In the genomic region with DNA sequence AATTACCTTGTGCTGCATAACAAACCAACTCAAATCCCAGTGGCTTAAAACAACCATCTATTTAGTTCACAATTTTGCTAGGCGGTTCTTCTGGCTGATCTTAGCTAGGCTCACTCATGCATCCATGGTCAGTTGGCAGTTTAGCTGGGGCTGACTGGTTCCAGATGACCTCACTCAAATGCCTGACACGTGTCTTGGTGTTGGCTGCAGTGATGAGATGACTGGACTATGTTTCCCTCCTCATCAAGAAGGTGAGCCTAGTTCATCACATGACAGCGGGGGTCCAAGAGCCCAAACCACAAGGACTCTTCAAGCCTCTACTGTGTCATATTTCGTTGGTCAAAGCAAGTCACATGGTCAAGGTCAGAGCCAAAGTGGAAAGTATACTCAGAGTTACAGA, we compare ENCODE assay signal across 13 cellular contexts. TPM values are rescaled to one million over a fixed set of nuclear protein-coding genes. Genes with fewer than 3 reads are reported as not detected.
DNase-seq lines count a peak whose midpoint lies in the region; ATAC-seq and TF ChIP-seq lines count a peak whose summit lies in the region.
"Had no signal": no experiment of that assay in that cellular context is flagged by ENCODE, and none has a peak within 500 bp of the region (broad histone marks: within the 10 kb centered on the region; RNA-seq: fewer than 3 reads in every experiment).

No MANE protein-coding gene starts in this region.

- H3K27ac ChIP-seq in OCI-LY1 (ENCODE audit: low read depth, low read length, poor library complexity, severe bottlenecking), result peak overlapping the region; percentile 16
- H3K27ac ChIP-seq: WERI-Rb-1 had no signal

- H3K27me3 ChIP-seq in OCI-LY1 (ENCODE audit: insufficient read depth, low read length) (no peaks in the 10 kb centered on the region), kidney epithelial cell (ENCODE audit: control insufficient read depth, insufficient read depth, low read length) (no peaks in the 10 kb centered on the region)

- H3K9me3 ChIP-seq in OCI-LY1 (ENCODE audit: low read length), result peaks cover 8% of the 10 kb centered on the region; the same call in 1 of the 2 replicates

- TF ChIP-seq CTCF in HFF-Myc (IDR thresholded peaks at IDR 0.05; ENCODE audit: low read depth, low read length, missing control alignments) (no peak), OCI-LY1 (IDR thresholded peaks at IDR 0.05; ENCODE audit: low read length) (no peak), kidney epithelial cell (IDR thresholded peaks at IDR 0.05; ENCODE audit: insufficient read depth, low read length, poor library complexity, severe bottlenecking) (no peak)

- peaks cover 25% of the 10 kb centered on the region for H3K4me1 ChIP-seq in OCI-LY1 (ENCODE audit: insufficient read depth, low read length, severe bottlenecking)

- H3K9me2 ChIP-seq in OCI-LY1 (ENCODE audit: low read depth, low read length), result no peaks in the 10 kb centered on the region

- DNase-seq in HFF-Myc (ENCODE audit: extremely low read depth, low read depth), result peak; percentile 10
- DNase-seq in kidney epithelial cell (ENCODE audit: low read depth), result peak; percentile 67
- DNase-seq in islet precursor cell, result no peak
- DNase-seq in stimulated activated CD4-positive, alpha-beta T cell treated with anti-CD3 and anti-CD28 coated beads, Interleukin-2, amount 100 ng/mL, for 48 hours, result no peak
- no peak for DNase-seq in UCSD-AML1 (lab: John Stamatoyannopoulos, UW; ENCODE audit: unreplicated experiment)
- DNase-seq: activated T-cell treated with anti-CD3 and anti-CD28 coated beads, Interleukin-2, amount 50 U/mL, for 24 hours; MV-4-11; natural killer cell; NCI-H524; WERI-Rb-1 had no signal

- H3F3A ChIP-seq in OCI-LY1 (ENCODE audit: insufficient read depth, low read length), result no peaks in the 10 kb centered on the region

- H3K36me3 ChIP-seq in OCI-LY1 (ENCODE audit: insufficient read depth, low read length), result peaks cover 4% of the 10 kb centered on the region; the same call in 1 of the 2 replicates
- H3K36me3 ChIP-seq in kidney epithelial cell (ENCODE audit: control insufficient read depth, insufficient read depth, low read length), result no peaks in the 10 kb centered on the region
- H3K36me3 ChIP-seq: WERI-Rb-1 had no signal

- H4K20me1 ChIP-seq in OCI-LY1 (ENCODE audit: insufficient read depth, low read length), result no peaks in the 10 kb centered on the region

- peak overlapping the region; percentile 3; the same call in 1 of the 2 replicates for H2AFZ ChIP-seq in OCI-LY1 (ENCODE audit: low read length)

- no peaks in the 10 kb centered on the region for H3K79me2 ChIP-seq in OCI-LY1 (ENCODE audit: insufficient read depth, low read length)

- no peak overlapping the region for H3K9ac ChIP-seq in OCI-LY1 (ENCODE audit: low read length)

- H3K4me2 ChIP-seq in OCI-LY1 (ENCODE audit: low read length), result no peak overlapping the region

- ATAC-seq in GM18498 (IDR thresholded peaks at IDR 0.05; ENCODE audit: unreplicated experiment) (peak; percentile 55), SK-N-SH treated with all-trans-retinoic acid at 6 μM for 48 hours (no peak)
- ATAC-seq: natural killer cell had no signal

- H3K4me3 ChIP-seq in HFF-Myc (replicated peaks; ENCODE audit: low read depth, low read length), result no peak overlapping the region
- H3K4me3 ChIP-seq in OCI-LY1 (ENCODE audit: low read depth, low read length, poor library complexity, severe bottlenecking), result no peak overlapping the region
- H3K4me3 ChIP-seq in kidney epithelial cell (ENCODE audit: low read depth, low read length), result no peak overlapping the region

TF ChIP-seq in SK-N-SH treated with all-trans-retinoic acid at 6 μM for 48 hours, 23 proteins besides CTCF, POLR2A, EP300 and RAD21:
- TF ChIP-seq TCF4 (CRISPR knock-in tag; IDR thresholded peaks at IDR 0.05; ENCODE audit: borderline replicate concordance), result no peak
- no peak for TF ChIP-seq PPARA (CRISPR knock-in tag; IDR thresholded peaks at IDR 0.05; ENCODE audit: borderline replicate concordance)
- TF ChIP-seq ZNF565 (CRISPR knock-in tag; conservative IDR thresholded peaks at IDR 0.05; ENCODE audit: low read depth), result no peak
- no peak for TF ChIP-seq ESRRG (CRISPR knock-in tag; IDR thresholded peaks at IDR 0.05)
- no peak for TF ChIP-seq TOX (CRISPR knock-in tag; IDR thresholded peaks at IDR 0.05; ENCODE audit: borderline replicate concordance)
- no peak for TF ChIP-seq ZC3H10 (CRISPR knock-in tag; IDR thresholded peaks at IDR 0.05)
- TF ChIP-seq ZFP30 (CRISPR knock-in tag; IDR thresholded peaks at IDR 0.05), result no peak
- TF ChIP-seq ZNF8 (CRISPR knock-in tag; IDR thresholded peaks at IDR 0.05), result no peak
- TF ChIP-seq, protein P1, sequence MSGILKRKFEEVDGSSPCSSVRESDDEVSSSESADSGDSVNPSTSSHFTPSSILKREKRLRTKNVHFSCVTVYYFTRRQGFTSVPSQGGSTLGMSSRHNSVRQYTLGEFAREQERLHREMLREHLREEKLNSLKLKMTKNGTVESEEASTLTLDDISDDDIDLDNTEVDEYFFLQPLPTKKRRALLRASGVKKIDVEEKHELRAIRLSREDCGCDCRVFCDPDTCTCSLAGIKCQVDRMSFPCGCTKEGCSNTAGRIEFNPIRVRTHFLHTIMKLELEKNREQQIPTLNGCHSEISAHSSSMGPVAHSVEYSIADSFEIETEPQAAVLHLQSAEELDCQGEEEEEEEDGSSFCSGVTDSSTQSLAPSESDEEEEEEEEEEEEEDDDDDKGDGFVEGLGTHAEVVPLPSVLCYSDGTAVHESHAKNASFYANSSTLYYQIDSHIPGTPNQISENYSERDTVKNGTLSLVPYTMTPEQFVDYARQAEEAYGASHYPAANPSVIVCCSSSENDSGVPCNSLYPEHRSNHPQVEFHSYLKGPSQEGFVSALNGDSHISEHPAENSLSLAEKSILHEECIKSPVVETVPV (CRISPR knock-in tag; IDR thresholded peaks at IDR 0.05), result no peak
- no peak for TF ChIP-seq ARNTL (CRISPR knock-in tag; IDR thresholded peaks at IDR 0.05; ENCODE audit: borderline replicate concordance, low read depth)
- TF ChIP-seq BACH2 (CRISPR knock-in tag; IDR thresholded peaks at IDR 0.05; ENCODE audit: borderline replicate concordance), result no peak
- TF ChIP-seq ISL1 (CRISPR knock-in tag; IDR thresholded peaks at IDR 0.05), result no peak
- TF ChIP-seq, protein P2, sequence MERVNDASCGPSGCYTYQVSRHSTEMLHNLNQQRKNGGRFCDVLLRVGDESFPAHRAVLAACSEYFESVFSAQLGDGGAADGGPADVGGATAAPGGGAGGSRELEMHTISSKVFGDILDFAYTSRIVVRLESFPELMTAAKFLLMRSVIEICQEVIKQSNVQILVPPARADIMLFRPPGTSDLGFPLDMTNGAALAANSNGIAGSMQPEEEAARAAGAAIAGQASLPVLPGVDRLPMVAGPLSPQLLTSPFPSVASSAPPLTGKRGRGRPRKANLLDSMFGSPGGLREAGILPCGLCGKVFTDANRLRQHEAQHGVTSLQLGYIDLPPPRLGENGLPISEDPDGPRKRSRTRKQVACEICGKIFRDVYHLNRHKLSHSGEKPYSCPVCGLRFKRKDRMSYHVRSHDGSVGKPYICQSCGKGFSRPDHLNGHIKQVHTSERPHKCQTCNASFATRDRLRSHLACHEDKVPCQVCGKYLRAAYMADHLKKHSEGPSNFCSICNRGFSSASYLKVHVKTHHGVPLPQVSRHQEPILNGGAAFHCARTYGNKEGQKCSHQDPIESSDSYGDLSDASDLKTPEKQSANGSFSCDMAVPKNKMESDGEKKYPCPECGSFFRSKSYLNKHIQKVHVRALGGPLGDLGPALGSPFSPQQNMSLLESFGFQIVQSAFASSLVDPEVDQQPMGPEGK (CRISPR knock-in tag; IDR thresholded peaks at IDR 0.05; ENCODE audit: borderline replicate concordance), result no peak
- no peak for TF ChIP-seq SNAI2 (CRISPR knock-in tag; IDR thresholded peaks at IDR 0.05)
- TF ChIP-seq, protein P3, sequence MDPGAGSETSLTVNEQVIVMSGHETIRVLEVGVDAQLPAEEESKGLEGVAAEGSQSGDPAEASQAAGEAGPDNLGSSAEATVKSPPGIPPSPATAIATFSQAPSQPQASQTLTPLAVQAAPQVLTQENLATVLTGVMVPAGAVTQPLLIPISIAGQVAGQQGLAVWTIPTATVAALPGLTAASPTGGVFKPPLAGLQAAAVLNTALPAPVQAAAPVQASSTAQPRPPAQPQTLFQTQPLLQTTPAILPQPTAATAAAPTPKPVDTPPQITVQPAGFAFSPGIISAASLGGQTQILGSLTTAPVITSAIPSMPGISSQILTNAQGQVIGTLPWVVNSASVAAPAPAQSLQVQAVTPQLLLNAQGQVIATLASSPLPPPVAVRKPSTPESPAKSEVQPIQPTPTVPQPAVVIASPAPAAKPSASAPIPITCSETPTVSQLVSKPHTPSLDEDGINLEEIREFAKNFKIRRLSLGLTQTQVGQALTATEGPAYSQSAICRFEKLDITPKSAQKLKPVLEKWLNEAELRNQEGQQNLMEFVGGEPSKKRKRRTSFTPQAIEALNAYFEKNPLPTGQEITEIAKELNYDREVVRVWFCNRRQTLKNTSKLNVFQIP (CRISPR knock-in tag; IDR thresholded peaks at IDR 0.05; ENCODE audit: borderline replicate concordance, low read depth), result no peak
- TF ChIP-seq, protein P4, sequence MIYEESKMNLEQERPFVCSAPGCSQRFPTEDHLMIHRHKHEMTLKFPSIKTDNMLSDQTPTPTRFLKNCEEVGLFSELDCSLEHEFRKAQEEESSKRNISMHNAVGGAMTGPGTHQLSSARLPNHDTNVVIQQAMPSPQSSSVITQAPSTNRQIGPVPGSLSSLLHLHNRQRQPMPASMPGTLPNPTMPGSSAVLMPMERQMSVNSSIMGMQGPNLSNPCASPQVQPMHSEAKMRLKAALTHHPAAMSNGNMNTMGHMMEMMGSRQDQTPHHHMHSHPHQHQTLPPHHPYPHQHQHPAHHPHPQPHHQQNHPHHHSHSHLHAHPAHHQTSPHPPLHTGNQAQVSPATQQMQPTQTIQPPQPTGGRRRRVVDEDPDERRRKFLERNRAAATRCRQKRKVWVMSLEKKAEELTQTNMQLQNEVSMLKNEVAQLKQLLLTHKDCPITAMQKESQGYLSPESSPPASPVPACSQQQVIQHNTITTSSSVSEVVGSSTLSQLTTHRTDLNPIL (CRISPR knock-in tag; IDR thresholded peaks at IDR 0.05; ENCODE audit: low read depth), result no peak
- no peak for TF ChIP-seq RARB (CRISPR knock-in tag; IDR thresholded peaks at IDR 0.05)
- TF ChIP-seq ZFP3 (CRISPR knock-in tag; IDR thresholded peaks at IDR 0.05), result no peak
TF ChIP-seq in SK-N-SH treated with all-trans-retinoic acid at 6 μM for 48 hours: peak in this region for 0.

RNA-seq across cellular contexts. Expression of a gene that starts 42.7 kb away (rescaled TPM):
- 235 and 240 TPM in 2 replicates for total RNA-seq in kidney epithelial cell

Comparison
In these comparisons a context has a peak if more than half of its experiments do, and no peak if none do; other contexts are left out.
1. DNase-seq: peak in HFF-Myc (single experiment) and kidney epithelial cell (single experiment); none in islet precursor cell (single experiment), stimulated activated CD4-positive, alpha-beta T cell treated with anti-CD3 and anti-CD28 coated beads, Interleukin-2, amount 100 ng/mL, for 48 hours (0 of 2) and UCSD-AML1 (single experiment).